In genomic region chr11:122633219-122633829, GRCh38 we compare ENCODE assay signal across 8 cellular contexts. TPM values are rescaled to one million over a fixed set of nuclear protein-coding genes. Genes with fewer than 3 reads are reported as not detected.
DNase-seq lines count a peak whose midpoint lies in the region; ATAC-seq and TF ChIP-seq lines count a peak whose summit lies in the region.

No MANE protein-coding gene starts in this region.

- peaks cover 0 to 7% (median 0%) of the 10 kb centered on the region in 12 donors for H3K4me1 ChIP-seq in heart left ventricle
- peaks cover 0 to 36% (median 19%) of the 10 kb centered on the region in 6 donors for H3K4me1 ChIP-seq in spleen

- H3K36me3 ChIP-seq in heart left ventricle (no peaks in the 10 kb centered on the region), spleen (no peaks in the 10 kb centered on the region)

- H3K9me3 ChIP-seq in heart left ventricle (no peaks in the 10 kb centered on the region), spleen (no peaks in the 10 kb centered on the region)

- TF ChIP-seq POLR2A in heart left ventricle (IDR thresholded peaks at IDR 0.05) (no peak), spleen (IDR thresholded peaks at IDR 0.05) (no peak)

- peak; percentile 37 to 53 for ATAC-seq in activated naive CD4-positive, alpha-beta T cell treated with anti-CD3 and anti-CD28 coated beads, Interleukin-2, amount 50 U/mL, for 72 hours
- ATAC-seq in heart left ventricle: peak in 3 of 4 donors; percentile 67 to 77 (median 72)
- no peak for ATAC-seq in HG02759 (IDR thresholded peaks at IDR 0.05; ENCODE audit: unreplicated experiment)

- H3K27ac ChIP-seq in heart left ventricle (no peak overlapping the region), spleen (no peak overlapping the region)

- CTCF ChIA-PET in activated naive CD4-positive, alpha-beta T cell treated with anti-CD3 and anti-CD28 coated beads for 36 hours (lab: Charles Lee): interaction anchor here (0.7 to 15.5 kb wide), 14 partner anchors 23 to 389 kb away, joined by 3 to 252 read pairs (median 4); no protein-coding TSS in a partner anchor

- peaks cover 18% of the 10 kb centered on the region for H3K4me1 Mint-ChIP-seq in activated naive CD4-positive, alpha-beta T cell treated with anti-CD3 and anti-CD28 coated beads for 36 hours (ENCODE audit: low read depth)

- no peaks in the 10 kb centered on the region for H3K27me3 Mint-ChIP-seq in activated naive CD4-positive, alpha-beta T cell treated with anti-CD3 and anti-CD28 coated beads for 36 hours (ENCODE audit: low read depth)

- no peak overlapping the region for H3K4me3 Mint-ChIP-seq in activated naive CD4-positive, alpha-beta T cell treated with anti-CD3 and anti-CD28 coated beads for 36 hours

- TF ChIP-seq CTCF in WI38 (IDR thresholded peaks at IDR 0.05; ENCODE audit: low read depth, low read length) (peak; percentile 49), heart left ventricle (IDR thresholded peaks at IDR 0.05) (peak; percentile 30 to 66 (median 44)), spleen (IDR thresholded peaks at IDR 0.05 in 8 of 11, conservative IDR thresholded peaks at IDR 0.05 in 3 of 11) (peak; percentile 20 to 68 (median 57))

- H3K27me3 ChIP-seq in heart left ventricle: peaks cover 0 to 14% (median 0%) of the 10 kb centered on the region in 9 donors
- H3K27me3 ChIP-seq in spleen (replicated peaks in 1 of 7): peaks cover 0 to 5% (median 0%) of the 10 kb centered on the region in 7 donors

- no peak overlapping the region for H3K27ac Mint-ChIP-seq in activated naive CD4-positive, alpha-beta T cell treated with anti-CD3 and anti-CD28 coated beads, Interleukin-2, amount 50 U/mL, for 72 hours
- no peak overlapping the region for H3K27ac Mint-ChIP-seq in activated naive CD4-positive, alpha-beta T cell treated with anti-CD3 and anti-CD28 coated beads for 36 hours

- H3K36me3 Mint-ChIP-seq in activated naive CD4-positive, alpha-beta T cell treated with anti-CD3 and anti-CD28 coated beads, Interleukin-2, amount 50 U/mL, for 72 hours: no peaks in the 10 kb centered on the region
- no peaks in the 10 kb centered on the region for H3K36me3 Mint-ChIP-seq in activated naive CD4-positive, alpha-beta T cell treated with anti-CD3 and anti-CD28 coated beads for 36 hours (ENCODE audit: low read depth)

- no peaks in the 10 kb centered on the region for H3K9me3 Mint-ChIP-seq in activated naive CD4-positive, alpha-beta T cell treated with anti-CD3 and anti-CD28 coated beads, Interleukin-2, amount 50 U/mL, for 72 hours
- H3K9me3 Mint-ChIP-seq in activated naive CD4-positive, alpha-beta T cell treated with anti-CD3 and anti-CD28 coated beads for 36 hours: no peaks in the 10 kb centered on the region

- WGBS in heart left ventricle, 4 donors: 45 to 61% (median 54%) methylated on average over 8 of the region's 8 CpGs
- 40 to 71% (median 53%) methylated on average over 8 of the region's 8 CpGs for whole genome bisulfite sequencing in spleen, 5 donors

- intact Hi-C loops in activated naive CD4-positive, alpha-beta T cell treated with anti-CD3 and anti-CD28 coated beads for 36 hours (cut with micrococcal nuclease): loop anchor here (1.0 kb wide), 3 partner anchors 121 to 221 kb away; no protein-coding TSS in a partner anchor
- intact Hi-C loops in heart left ventricle (cut with DNase I) (loop anchor here (1.0 to 10.0 kb wide), 9 partner anchors 22 to 401 kb away; partner anchors contain the start of gene UBASH3B (in 1 of the 10)), spleen (cut with DNase I; ENCODE audit: low total_unique reads) (loop anchor here (5.0 to 10.0 kb wide), 3 partner anchors 124 to 219 kb away; no protein-coding TSS in a partner anchor)

- DNase-seq in activated naive CD4-positive, alpha-beta T cell treated with anti-CD3 and anti-CD28 coated beads, Interleukin-2, amount 50 U/mL, for 72 hours (ENCODE audit: low spot score in 2 of 2): no peak
- no peak for DNase-seq in activated naive CD4-positive, alpha-beta T cell treated with anti-CD3 and anti-CD28 coated beads for 36 hours
- peak; percentile 50 for DNase-seq in NCI-H1105 treated with DMSO at 0.1 percent for 48 hours (lab: John Stamatoyannopoulos, UW)
- peak in 1 of 5 donors; percentile 19 for DNase-seq in heart left ventricle
- DNase-seq in spleen: no peak
- DNase-seq in effector CD4-positive, alpha-beta T cell: no peak

- H3K4me3 ChIP-seq in WI38 (ENCODE audit: low read depth, low read length) (no peak overlapping the region), heart left ventricle (no peak overlapping the region), spleen (no peak overlapping the region)

RNA-seq across cellular contexts. Expression of gene UBASH3B, which starts 22.2 kb away (rescaled TPM):
- total RNA-seq in activated naive CD4-positive, alpha-beta T cell treated with anti-CD3 and anti-CD28 coated beads, Interleukin-2, amount 50 U/mL, for 72 hours: 10 to 100 TPM; 11.6 to 26.0 TPM
- 10 to 100 TPM; 17.9 to 21.1 TPM for total RNA-seq in activated naive CD4-positive, alpha-beta T cell treated with anti-CD3 and anti-CD28 coated beads for 36 hours
- total RNA-seq in heart left ventricle: 10 to 100 TPM in 1 of 9 donors, 1 to 10 TPM in 8; 1.3 to 19.0 (median 1.7) TPM
- polyA plus RNA-seq in heart left ventricle: 1 to 10 TPM in 1 of 2 donors, under 1 TPM in 1; 0.72 to 4.8 TPM
- 100 to 1,000 TPM in 4 of 7 donors, 10 to 100 TPM in 3; 68.2 to 190 (median 156) TPM for total RNA-seq in spleen
- polyA plus RNA-seq in spleen: 10 to 100 TPM in 1 of 3 donors, 1 to 10 TPM in 2; 4.4 to 17.8 (median 6.7) TPM
